ENCODE assay signal across 32 cellular contexts in genomic region chr15:75751116-75751875, GRCh38. TPM values are rescaled to one million over a fixed set of nuclear protein-coding genes. Genes with fewer than 3 reads are reported as not detected.
"Had no signal": no experiment of that assay in that cellular context is flagged by ENCODE, and none has a peak within 500 bp of the region (broad histone marks: within the 10 kb centered on the region; RNA-seq: fewer than 3 reads in every experiment).

No MANE protein-coding gene starts in this region.

- H3K4me3 Mint-ChIP-seq: activated CD4-positive, alpha-beta memory T cell treated with anti-CD3 and anti-CD28 coated beads for 36 hours; activated CD4-positive, alpha-beta T cell treated with anti-CD3 and anti-CD28 coated beads, Interleukin-2, amount 10 ng/mL, durations not matched to agents 24 days and 14 days; activated naive CD8-positive, alpha-beta T cell; activated T-cell treated with anti-CD3 and anti-CD28 coated beads, Interleukin-2, amount 50 U/mL, for 4 hours; central memory CD8-positive, alpha-beta T cell; nephron; stimulated activated memory B cell treated with anti-CD40 and anti-IgM and Interleukin-4, amounts not matched to agents 10 μg/mL and 1 μg/mL and 100 μg/mL, for 72 hours; stimulated activated naive CD8-positive, alpha-beta T cell treated with anti-CD3 and anti-CD28 coated beads, Interleukin-15, amount 100 ng/mL, for 72 hours; T-helper 1 cell treated with Interleukin-12 subunit alpha and Interleukin-12 subunit beta and Interleukin-4 antibody, amounts not matched to agents 30 μg/mL and 1 μg/mL, for 36 hours had no signal

- H3K4me1 ChIP-seq: esophagus squamous epithelium, left lung, lower lobe of right lung, right lobe of liver, transverse colon, vagina had no signal

- H3K9me3 Mint-ChIP-seq: activated CD4-positive, alpha-beta memory T cell treated with anti-CD3 and anti-CD28 coated beads for 36 hours; activated CD4-positive, alpha-beta T cell treated with anti-CD3 and anti-CD28 coated beads, Interleukin-2, amount 10 ng/mL, durations not matched to agents 24 days and 14 days; activated T-cell treated with anti-CD3 and anti-CD28 coated beads, Interleukin-2, amount 50 U/mL, for 4 hours; activated T-helper 2 cell treated with anti-CD3 and anti-CD28 coated beads, Interferon-gamma antibody, Interleukin-2, Interleukin-4, amounts not matched to agents 10 μg/mL and 5 μg/mL and 100 μg/mL, durations not matched to agents 14 hours and 24 hours and 36 hours; central memory CD8-positive, alpha-beta T cell; nephron; stimulated activated memory B cell treated with anti-CD40 and anti-IgM and Interleukin-4, amounts not matched to agents 10 μg/mL and 1 μg/mL and 100 μg/mL, for 72 hours; stimulated activated naive CD8-positive, alpha-beta T cell treated with anti-CD3 and anti-CD28 coated beads, Interleukin-15, amount 100 ng/mL, for 72 hours; T-helper 1 cell treated with Interleukin-12 subunit alpha and Interleukin-12 subunit beta and Interleukin-4 antibody, amounts not matched to agents 30 μg/mL and 1 μg/mL, for 36 hours had no signal

- H3K4me3 ChIP-seq: esophagus squamous epithelium, left lung, lower lobe of right lung, ovary, right lobe of liver, skin epidermis, transverse colon, vagina had no signal

- H3K9me3 ChIP-seq: esophagus squamous epithelium, left lung, lower lobe of right lung, ovary, right lobe of liver, transverse colon, vagina had no signal

- H3K27ac ChIP-seq: epithelial cell of prostate, esophagus squamous epithelium, left lung, lower lobe of right lung, ovary, right lobe of liver, skin epidermis, transverse colon, vagina, WERI-Rb-1 had no signal

- H3K27ac Mint-ChIP-seq: activated CD4-positive, alpha-beta memory T cell treated with anti-CD3 and anti-CD28 coated beads for 36 hours; activated CD4-positive, alpha-beta T cell treated with anti-CD3 and anti-CD28 coated beads, Interleukin-2, amount 10 ng/mL, durations not matched to agents 24 days and 14 days; activated naive CD8-positive, alpha-beta T cell; activated T-helper 2 cell treated with anti-CD3 and anti-CD28 coated beads, Interferon-gamma antibody, Interleukin-2, Interleukin-4, amounts not matched to agents 10 μg/mL and 5 μg/mL and 100 μg/mL, durations not matched to agents 14 hours and 24 hours and 36 hours; nephron; progenitor cell of endocrine pancreas; stimulated activated memory B cell treated with anti-CD40 and anti-IgM and Interleukin-4, amounts not matched to agents 10 μg/mL and 1 μg/mL and 100 μg/mL, for 72 hours; stimulated activated naive CD8-positive, alpha-beta T cell treated with anti-CD3 and anti-CD28 coated beads, Interleukin-15, amount 100 ng/mL, for 72 hours; T-helper 1 cell treated with Interleukin-12 subunit alpha and Interleukin-12 subunit beta and Interleukin-4 antibody, amounts not matched to agents 30 μg/mL and 1 μg/mL, for 36 hours had no signal

- DNase-seq: activated CD4-positive, alpha-beta memory T cell treated with anti-CD3 and anti-CD28 coated beads for 36 hours; activated CD4-positive, alpha-beta T cell treated with anti-CD3 and anti-CD28 coated beads, Interleukin-2, amount 10 ng/mL, durations not matched to agents 24 days and 14 days; activated CD4-positive, CD25-positive, alpha-beta regulatory T cell treated with anti-CD3 and anti-CD28 coated beads, Interleukin-2, amount 50 U/mL, for 72 hours; activated naive CD4-positive, alpha-beta T cell treated with Interleukin-2 at 50 U/mL for 16 hours; activated T-cell treated with anti-CD3 and anti-CD28 coated beads, Interleukin-2, amount 50 U/mL, for 4 hours; anterior cingulate cortex; dermis blood vessel endothelial cell; effector CD4-positive, alpha-beta T cell; esophagus squamous epithelium; foreskin melanocyte; lower lobe of right lung; mesenchymal stem cell; stimulated activated CD4-positive, alpha-beta T cell treated with anti-CD3 and anti-CD28 coated beads, Interleukin-4, amount 100 ng/mL, for 24 hours; stimulated activated naive CD8-positive, alpha-beta T cell treated with anti-CD3 and anti-CD28 coated beads, Interleukin-15, amount 100 ng/mL, for 72 hours; substantia nigra; SW 1271; T1000; transverse colon; WERI-Rb-1 had no signal

- ATAC-seq: activated T-cell treated with anti-CD3 and anti-CD28 coated beads, Interleukin-2, amount 50 U/mL, for 4 hours; left lung; lower lobe of right lung; right lobe of liver; stimulated activated memory B cell treated with anti-CD40 and anti-IgM and Interleukin-4, amounts not matched to agents 10 μg/mL and 1 μg/mL and 100 μg/mL, for 72 hours; stimulated activated naive CD8-positive, alpha-beta T cell treated with anti-CD3 and anti-CD28 coated beads, Interleukin-15, amount 100 ng/mL, for 72 hours had no signal

- H3K4me1 Mint-ChIP-seq: nephron had no signal

- H3K27me3 ChIP-seq: esophagus squamous epithelium, left lung, ovary, right lobe of liver, transverse colon, vagina had no signal

- H3K36me3 Mint-ChIP-seq: activated CD4-positive, alpha-beta memory T cell treated with anti-CD3 and anti-CD28 coated beads for 36 hours; activated naive CD8-positive, alpha-beta T cell; stimulated activated memory B cell treated with anti-CD40 and anti-IgM and Interleukin-4, amounts not matched to agents 10 μg/mL and 1 μg/mL and 100 μg/mL, for 72 hours had no signal

- H3K27me3 Mint-ChIP-seq: activated naive CD8-positive, alpha-beta T cell; progenitor cell of endocrine pancreas had no signal

- H3K36me3 ChIP-seq: esophagus squamous epithelium, left lung, lower lobe of right lung, ovary, right lobe of liver, transverse colon, vagina, WERI-Rb-1 had no signal

RNA-seq across cellular contexts. Expression of gene CSPG4, which starts 38.6 kb away (rescaled TPM):
- total RNA-seq: activated CD4-positive, alpha-beta memory T cell treated with anti-CD3 and anti-CD28 coated beads for 36 hours; activated CD4-positive, alpha-beta T cell treated with anti-CD3 and anti-CD28 coated beads, Interleukin-2, amount 10 ng/mL, durations not matched to agents 24 days and 14 days had no signal
